ENCODE assay signal across 28 cellular contexts in the genomic region with DNA sequence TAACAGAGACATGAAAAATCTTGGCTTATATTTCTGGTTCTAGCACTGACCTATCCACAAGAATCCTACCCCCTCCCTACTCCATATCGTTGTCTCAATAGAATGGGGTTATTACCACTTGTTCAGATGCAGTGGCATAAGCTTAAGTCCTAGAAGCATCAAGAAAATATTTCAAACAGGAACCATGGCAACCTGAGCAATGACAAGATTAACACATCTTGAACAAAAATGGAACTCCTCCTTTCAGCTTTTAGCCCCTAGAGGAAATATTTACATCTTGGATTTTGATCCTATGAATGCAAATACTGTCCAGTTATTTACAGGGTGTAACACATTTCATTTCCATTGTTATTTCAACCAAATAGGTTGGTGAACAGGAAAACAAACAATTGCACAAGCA. TPM values are rescaled to one million over a fixed set of nuclear protein-coding genes. Genes with fewer than 3 reads are reported as not detected.
DNase-seq lines count a peak whose midpoint lies in the region; FAIRE-seq and TF ChIP-seq lines count a peak whose summit lies in the region.
"Had no signal": no experiment of that assay in that cellular context is flagged by ENCODE, and none has a peak within 500 bp of the region (broad histone marks: within the 10 kb centered on the region; RNA-seq: fewer than 3 reads in every experiment).

No MANE protein-coding gene starts in this region.

- no peak for TF ChIP-seq EP300 in ovary (IDR thresholded peaks at IDR 0.05)

- no peaks in the 10 kb centered on the region for H4K20me1 ChIP-seq in astrocyte (ENCODE audit: insufficient read depth, low read length)

- FAIRE-seq in astrocyte (lab: Jason Lieb, UNC): peak; percentile 49

- 20 to 41% (median 24%) methylated on average over 1 of the region's 1 CpG for WGBS in ovary, 3 donors

- H3K4me1 ChIP-seq in astrocyte (ENCODE audit: insufficient read depth, low read length): no peaks in the 10 kb centered on the region
- no peaks in the 10 kb centered on the region for H3K4me1 ChIP-seq in ovary (ENCODE audit: insufficient read depth)
- no peaks in the 10 kb centered on the region for H3K4me1 ChIP-seq in breast epithelium
- H3K4me1 ChIP-seq: body of pancreas, prostate gland, sigmoid colon, transverse colon had no signal

- H3K36me3 ChIP-seq in astrocyte (ENCODE audit: insufficient read depth, low read length): no peaks in the 10 kb centered on the region
- H3K36me3 ChIP-seq in ovary: no peaks in the 10 kb centered on the region
- no peaks in the 10 kb centered on the region for H3K36me3 ChIP-seq in breast epithelium
- H3K36me3 ChIP-seq: neutrophil, prostate gland, sigmoid colon, transverse colon had no signal

- H3K27ac Mint-ChIP-seq in astrocyte (ENCODE audit: unreplicated experiment): no peak overlapping the region
- H3K27ac Mint-ChIP-seq: GM23338, memory B cell had no signal

- in situ Hi-C loops in ACHN (cut with HindIII; ENCODE audit: low pct_ligation_motif_present, low pct_unique_long_range_greater_than_20kb, low sequenced_read_pairs): no loop called here

- H3K9me3 Mint-ChIP-seq in astrocyte (ENCODE audit: unreplicated experiment): no peaks in the 10 kb centered on the region
- H3K9me3 Mint-ChIP-seq: GM23338, memory B cell had no signal

- H3K27ac ChIP-seq in astrocyte (ENCODE audit: low read depth, low read length) (no peak overlapping the region), ovary (no peak overlapping the region), breast epithelium (no peak overlapping the region)
- H3K27ac ChIP-seq: body of pancreas, C4-2B, neutrophil, prostate gland, sigmoid colon, transverse colon had no signal

- no peaks in the 10 kb centered on the region for H3K27me3 Mint-ChIP-seq in astrocyte (ENCODE audit: low read depth, unreplicated experiment)

- H3K4me2 ChIP-seq in astrocyte (ENCODE audit: low read length): no peak overlapping the region
- H3K4me2 ChIP-seq: GM23338 had no signal

- peak; percentile 49 for DNase-seq in LHCN-M2 (ENCODE audit: low read depth)
- DNase-seq in astrocyte (ENCODE audit: low read depth): no peak
- peak; percentile 15 for DNase-seq in fibroblast of the aortic adventitia (ENCODE audit: low read depth)
- DNase-seq in renal cortical epithelial cell (ENCODE audit: low read depth): peak; percentile 3
- DNase-seq in ovary: no peak
- DNase-seq in ACHN: no peak
- no peak for DNase-seq in breast epithelium (ENCODE audit: low spot score in 2 of 2)
- DNase-seq: activated CD4-positive, alpha-beta T cell treated with anti-CD3 and anti-CD28 coated beads, Interleukin-2, amount 50 U/mL, for 48 hours; activated CD4-positive, CD25-positive, alpha-beta regulatory T cell treated with anti-CD3 and anti-CD28 coated beads, Interleukin-2, amount 50 U/mL, for 72 hours; activated gamma-delta T cell treated with Interleukin-2 at 50 U/mL for 16 hours; activated T-cell treated with anti-CD3 and anti-CD28 coated beads, Interleukin-2, amount 50 U/mL, for 48 hours; body of pancreas; glutamatergic neuron; NCI-H1092; NCI-H1694; NCI-H2171; NCI-H524 treated with DMSO at 0.1 percent for 48 hours; NK-92 treated with Interleukin-12 subunit alpha and Interleukin-12 subunit beta, amount 100 ng/mL, for 24 hours; PC-3; sigmoid colon; stimulated activated CD4-positive, alpha-beta T cell treated with anti-CD3 and anti-CD28 coated beads, Interleukin-15, amount 100 ng/mL, for 24 hours; stimulated activated CD4-positive, alpha-beta T cell treated with anti-CD3 and anti-CD28 coated beads, Interleukin-4, amount 100 ng/mL, for 4 hours; transverse colon had no signal

- TF ChIP-seq POLR2A in ovary (IDR thresholded peaks at IDR 0.05) (no peak), breast epithelium (IDR thresholded peaks at IDR 0.05) (no peak)

- no peaks in the 10 kb centered on the region for H3K27me3 ChIP-seq in astrocyte (ENCODE audit: insufficient read depth, low read length)
- H3K27me3 ChIP-seq in ovary: no peaks in the 10 kb centered on the region
- H3K27me3 ChIP-seq in breast epithelium: no peaks in the 10 kb centered on the region
- H3K27me3 ChIP-seq: body of pancreas, neutrophil, sigmoid colon, transverse colon had no signal

- no peak overlapping the region for H2AFZ ChIP-seq in astrocyte (ENCODE audit: low read depth, low read length)
- H2AFZ ChIP-seq: GM23338 had no signal

- H3K79me2 ChIP-seq in astrocyte (ENCODE audit: insufficient read depth, low read length): no peaks in the 10 kb centered on the region

- no peak overlapping the region for H3K4me3 Mint-ChIP-seq in astrocyte (ENCODE audit: unreplicated experiment)
- H3K4me3 Mint-ChIP-seq: GM23338, memory B cell had no signal

- H3K9me3 ChIP-seq in astrocyte (ENCODE audit: insufficient read depth, low read depth, low read length) (no peaks in the 10 kb centered on the region), ovary (no peaks in the 10 kb centered on the region), breast epithelium (no peaks in the 10 kb centered on the region)
- H3K9me3 ChIP-seq: body of pancreas, neutrophil, prostate gland, sigmoid colon, transverse colon had no signal

- H3K9ac ChIP-seq in astrocyte (ENCODE audit: low read length): no peak overlapping the region

- intact Hi-C loops in ovary (cut with DNase I) (no loop called here), breast epithelium (cut with DNase I; ENCODE audit: low total_unique reads) (no loop called here)

- H3K36me3 Mint-ChIP-seq in astrocyte (ENCODE audit: low read depth, unreplicated experiment): no peaks in the 10 kb centered on the region
- H3K36me3 Mint-ChIP-seq: memory B cell had no signal

- peaks cover 12% of the 10 kb centered on the region for H3K4me1 Mint-ChIP-seq in astrocyte (ENCODE audit: low read depth, unreplicated experiment)
- H3K4me1 Mint-ChIP-seq: memory B cell had no signal

- no peak overlapping the region for H3K4me3 ChIP-seq in astrocyte (ENCODE audit: insufficient read depth, low read depth, low read length)
- no peak overlapping the region for H3K4me3 ChIP-seq in fibroblast of the aortic adventitia (ENCODE audit: low read depth, low read length)
- H3K4me3 ChIP-seq in ovary: no peak overlapping the region
- no peak overlapping the region for H3K4me3 ChIP-seq in breast epithelium
- H3K4me3 ChIP-seq: body of pancreas, GM23338, prostate gland, sigmoid colon, transverse colon had no signal

- TF ChIP-seq CTCF in astrocyte (IDR thresholded peaks at IDR 0.05; ENCODE audit: insufficient read depth, low read depth, low read length) (no peak), fibroblast of the aortic adventitia (IDR thresholded peaks at IDR 0.05; ENCODE audit: insufficient read depth, low read length) (no peak), ovary (IDR thresholded peaks at IDR 0.05) (no peak), breast epithelium (IDR thresholded peaks at IDR 0.05) (no peak)

RNA-seq across cellular contexts. Expression of gene TSC22D1, which starts 46.1 kb away (rescaled TPM):
- 39.6 and 44.7 TPM in 2 replicates for total RNA-seq in LHCN-M2 (2014; rRNA removed)
- polyA plus RNA-seq in LHCN-M2 (2012): 23.8 TPM
- total RNA-seq in astrocyte: 96.2 and 105 TPM in 2 replicates
- total RNA-seq in fibroblast of the aortic adventitia (ENCODE audit: low replicate concordance): 48.6 and 94.5 TPM in 2 replicates
- 76.4 and 259 TPM in 2 replicates for total RNA-seq in renal cortical epithelial cell
- total RNA-seq in ovary: 100 to 1,000 TPM; 100 to 369 (median 145) TPM
- polyA plus RNA-seq in ovary: 100 to 1,000 TPM; 164 to 179 TPM
- total RNA-seq in breast epithelium: 100 to 1,000 TPM in 2 of 3 donors, 10 to 100 TPM in 1; 74.2 to 235 (median 232) TPM

Comparison
In these comparisons a context has a peak if more than half of its experiments do, and no peak if none do; other contexts are left out.
1. DNase-seq: peak in LHCN-M2 (single experiment), fibroblast of the aortic adventitia (single experiment) and renal cortical epithelial cell (single experiment); none in astrocyte (single experiment), ovary (0 of 5), ACHN (single experiment) and breast epithelium (0 of 2).